ENCODE assay signal across 8 cellular contexts in genomic region chr19:53308339-53308811, GRCh38. TPM values are rescaled to one million over a fixed set of nuclear protein-coding genes. Genes with fewer than 3 reads are reported as not detected.
A peak's percentile ranks its signal among the peaks of the same experiment; 100 is the strongest.
DNase-seq lines count a peak whose midpoint lies in the region; ATAC-seq, FAIRE-seq and TF ChIP-seq lines count a peak whose summit lies in the region.

No MANE protein-coding gene starts in this region.

- H3K4me1 ChIP-seq in A673 (ENCODE audit: insufficient read depth, low read length, poor library complexity, severe bottlenecking) (no peaks in the 10 kb centered on the region), kidney (ENCODE audit: control insufficient read depth in 1 of 2, insufficient read depth in 1 of 2, low read depth in 1 of 2, low read length in 2 of 2) (no peaks in the 10 kb centered on the region)

- POLR2A ChIA-PET in A673 (lab: Charles Lee; ENCODE audit: low non-redundant PET), result no interaction called here

- H3K9ac ChIP-seq in kidney (ENCODE audit: low read length in 2 of 2), result no peak overlapping the region

- H3K27me3 ChIP-seq in A673 (replicated peaks; ENCODE audit: insufficient read depth, low read depth, low read length, poor library complexity), result no peaks in the 10 kb centered on the region

- BruUV-seq in A673 (replicated peaks; lab: Mats Ljungman, UMichigan), result no TSS peak

- H3K4me1 Mint-ChIP-seq in brain, result no peaks in the 10 kb centered on the region

- peak; percentile 52 for DNase-seq in A673 (ENCODE audit: low spot score)
- DNase-seq in GM03348 (ENCODE audit: low spot score), result peak; percentile 51
- DNase-seq in kidney, result no peak
- no peak for DNase-seq in NCI-H2081 treated with DMSO at 0.1 percent for 48 hours (lab: John Stamatoyannopoulos, UW)
- no peak for DNase-seq in GM12892 (ENCODE audit: insufficient read length)
- no peak for DNase-seq in cerebellum (ENCODE audit: low spot score)

- ATAC-seq in HG03045 (IDR thresholded peaks at IDR 0.05; ENCODE audit: unreplicated experiment), result no peak

- H3K4me3 Mint-ChIP-seq in brain, result peak overlapping the region in 4 of 5 experiments; percentile 49 to 79 (median 72)

- H3K9me3 ChIP-seq in A673 (ENCODE audit: low read depth, low read length, poor library complexity, severe bottlenecking) (no peaks in the 10 kb centered on the region), kidney (ENCODE audit: control insufficient read depth in 1 of 2, low read length in 2 of 2) (no peaks in the 10 kb centered on the region)

- FAIRE-seq in kidney (lab: Jason Lieb, UNC) (no peak), GM12892 (lab: Jason Lieb, UNC) (no peak)

- peaks cover 0 to 5% (median 0%) of the 10 kb centered on the region in 5 experiments for H3K9me3 Mint-ChIP-seq in brain

- intact Hi-C loops in A673 (cut with micrococcal nuclease; ENCODE audit: unreplicated experiment), result no loop called here
- intact Hi-C loops in kidney (cut with DNase I), result no loop called here

- TF ChIP-seq CTCF in A673 (conservative IDR thresholded peaks at IDR 0.05; ENCODE audit: low read depth, low read length) (peak; percentile 65), brain (conservative IDR thresholded peaks at IDR 0.05) (peak; percentile 55 to 67), kidney (IDR thresholded peaks at IDR 0.05; ENCODE audit: borderline replicate concordance, extremely low read depth, insufficient read depth) (peak; percentile 10)

- H3K27ac ChIP-seq in A673 (ENCODE audit: low read depth, low read length, poor library complexity, severe bottlenecking), result no peak overlapping the region
- no peak overlapping the region for H3K27ac ChIP-seq in kidney (ENCODE audit: low read depth in 2 of 2, low read length in 2 of 2)

- peak overlapping the region in 1 of 5 experiments; percentile 54 for H3K27ac Mint-ChIP-seq in brain

- H3K27me3 Mint-ChIP-seq in brain, result peaks cover 44% of the 10 kb centered on the region

- CTCF ChIA-PET in A673 (lab: Charles Lee), result no interaction called here

- H3K36me3 ChIP-seq in A673 (ENCODE audit: insufficient read depth, low read length, poor library complexity, severe bottlenecking), result no peaks in the 10 kb centered on the region
- no peaks in the 10 kb centered on the region for H3K36me3 ChIP-seq in kidney (ENCODE audit: control insufficient read depth in 1 of 2, insufficient read depth in 2 of 2, low read length in 2 of 2)

- no peaks in the 10 kb centered on the region for H3K36me3 Mint-ChIP-seq in brain

- no peak for TF ChIP-seq POLR2A in GM12892 (IDR thresholded peaks at IDR 0.05; ENCODE audit: low read depth, low read length)

- H3K4me3 ChIP-seq in A673 (ENCODE audit: low read depth, low read length, poor library complexity, severe bottlenecking) (no peak overlapping the region), kidney (ENCODE audit: low read length in 2 of 2) (no peak overlapping the region)

RNA-seq across cellular contexts. Expression of gene ZNF845, which starts 25.2 kb away (rescaled TPM):
- total RNA-seq in A673 (2021) (7.7 and 8.6 TPM in 2 replicates), kidney (9.2 TPM), cerebellum (13.5 TPM)
- polyA plus RNA-seq in brain (ENCODE audit: insufficient read depth, low read depth, low replicate concordance) (0.73 TPM), kidney (ENCODE audit: insufficient read depth, low read depth, low replicate concordance) (1.9 TPM)
- polyA plus RNA-seq in GM12892 (2012; ENCODE audit: missing spikeins), result 3.5 TPM

RNA-seq across cellular contexts. Expression of gene VN1R4, which starts 40.9 kb away (rescaled TPM):
- not detected in 2 replicates for total RNA-seq in A673 (2021)
- not detected for polyA plus RNA-seq in brain (ENCODE audit: insufficient read depth, low read depth, low replicate concordance)
- not detected for total RNA-seq in kidney
- polyA plus RNA-seq in kidney (ENCODE audit: insufficient read depth, low read depth, low replicate concordance), result not detected
- not detected for polyA plus RNA-seq in GM12892 (2012; ENCODE audit: missing spikeins)
- total RNA-seq in cerebellum, result not detected

RNA-seq across cellular contexts. Expression of gene VN1R2, which starts 50.3 kb away (rescaled TPM):
- total RNA-seq in A673 (2021) (not detected in 2 replicates), kidney (not detected), cerebellum (not detected)
- polyA plus RNA-seq in brain (ENCODE audit: insufficient read depth, low read depth, low replicate concordance) (not detected), kidney (ENCODE audit: insufficient read depth, low read depth, low replicate concordance) (not detected)
- not detected for polyA plus RNA-seq in GM12892 (2012; ENCODE audit: missing spikeins)

RNA-seq across cellular contexts. Expression of gene ZNF677, which starts 53.7 kb away (rescaled TPM):
- total RNA-seq in A673 (2021) (5.4 and 6.1 TPM in 2 replicates), kidney (24.3 TPM), cerebellum (39.1 TPM)
- polyA plus RNA-seq in brain (ENCODE audit: insufficient read depth, low read depth, low replicate concordance) (15.2 TPM), kidney (ENCODE audit: insufficient read depth, low read depth, low replicate concordance) (6.5 TPM)
- not detected for polyA plus RNA-seq in GM12892 (2012; ENCODE audit: missing spikeins)

RNA-seq across cellular contexts. Expression of gene ZNF525, which starts 57.1 kb away (rescaled TPM):
- total RNA-seq in A673 (2021) (8.7 and 9.2 TPM in 2 replicates), kidney (17.2 TPM), cerebellum (13.2 TPM)
- polyA plus RNA-seq in brain (ENCODE audit: insufficient read depth, low read depth, low replicate concordance) (1.1 TPM), kidney (ENCODE audit: insufficient read depth, low read depth, low replicate concordance) (3.9 TPM)
- polyA plus RNA-seq in GM12892 (2012; ENCODE audit: missing spikeins), result 11.2 TPM

Comparison
In these comparisons a context has a peak if more than half of its experiments do, and no peak if none do; other contexts are left out.
1. DNase-seq: peak in A673 (single experiment) and GM03348 (single experiment); none in kidney (single experiment), NCI-H2081 treated with DMSO at 0.1 percent for 48 hours (single experiment), GM12892 (single experiment) and cerebellum (single experiment).
2. CTCF ChIP-seq: peak in every context shown above with its lines; median percentile 65 in A673; 61 in brain; 10 in kidney.